In the genomic region with DNA sequence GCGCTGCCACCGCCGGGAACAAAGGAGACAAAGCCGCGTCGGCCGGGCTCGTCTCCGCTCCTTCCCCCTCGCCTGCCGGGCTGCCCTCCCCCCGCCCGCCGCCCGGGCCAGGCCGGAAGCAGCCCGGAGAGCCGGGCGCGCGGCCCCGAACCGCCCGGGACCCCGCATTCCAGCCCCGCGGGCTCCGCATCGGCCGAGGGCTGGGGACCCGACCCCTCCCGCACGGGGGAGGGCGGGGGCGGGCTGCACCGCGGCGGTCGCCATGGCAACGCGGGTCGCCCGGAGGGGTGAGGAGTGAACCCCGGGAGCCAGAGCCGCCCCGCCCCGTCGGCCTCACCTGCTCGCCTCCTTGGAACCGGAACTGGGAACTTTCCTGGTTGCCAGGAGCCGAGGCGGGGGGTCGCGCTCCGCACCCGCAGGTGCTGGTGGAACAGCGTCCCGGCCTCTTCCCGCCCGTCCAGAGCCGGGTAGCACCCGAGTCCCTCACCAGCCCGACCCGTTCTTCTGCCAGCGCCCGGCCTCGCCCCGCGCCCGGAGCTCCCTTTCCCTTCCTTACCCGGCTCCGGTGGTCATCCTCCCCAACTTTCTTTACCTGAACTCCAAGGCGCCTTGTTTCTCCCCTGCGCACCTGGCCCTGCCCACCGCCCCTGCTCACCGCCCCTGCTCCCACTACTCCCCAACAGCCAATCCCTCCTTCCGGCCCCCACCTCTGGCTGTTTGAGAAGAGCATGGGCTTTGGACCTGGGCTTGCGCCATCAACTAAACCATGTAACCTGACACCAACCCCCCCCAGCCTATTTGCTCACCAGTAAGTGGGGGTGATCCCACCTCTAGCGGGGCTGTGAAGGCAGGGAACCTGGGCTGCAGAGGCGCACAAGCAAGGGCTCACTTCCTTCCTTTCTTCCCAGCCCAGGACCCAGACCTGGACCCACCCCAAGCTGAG, we compare ENCODE assay signal across 1 cellular context.
A peak's percentile ranks its signal among the peaks of the same experiment; 100 is the strongest.
TF ChIP-seq lines count a peak whose summit lies in the region.

A gene with protein sequence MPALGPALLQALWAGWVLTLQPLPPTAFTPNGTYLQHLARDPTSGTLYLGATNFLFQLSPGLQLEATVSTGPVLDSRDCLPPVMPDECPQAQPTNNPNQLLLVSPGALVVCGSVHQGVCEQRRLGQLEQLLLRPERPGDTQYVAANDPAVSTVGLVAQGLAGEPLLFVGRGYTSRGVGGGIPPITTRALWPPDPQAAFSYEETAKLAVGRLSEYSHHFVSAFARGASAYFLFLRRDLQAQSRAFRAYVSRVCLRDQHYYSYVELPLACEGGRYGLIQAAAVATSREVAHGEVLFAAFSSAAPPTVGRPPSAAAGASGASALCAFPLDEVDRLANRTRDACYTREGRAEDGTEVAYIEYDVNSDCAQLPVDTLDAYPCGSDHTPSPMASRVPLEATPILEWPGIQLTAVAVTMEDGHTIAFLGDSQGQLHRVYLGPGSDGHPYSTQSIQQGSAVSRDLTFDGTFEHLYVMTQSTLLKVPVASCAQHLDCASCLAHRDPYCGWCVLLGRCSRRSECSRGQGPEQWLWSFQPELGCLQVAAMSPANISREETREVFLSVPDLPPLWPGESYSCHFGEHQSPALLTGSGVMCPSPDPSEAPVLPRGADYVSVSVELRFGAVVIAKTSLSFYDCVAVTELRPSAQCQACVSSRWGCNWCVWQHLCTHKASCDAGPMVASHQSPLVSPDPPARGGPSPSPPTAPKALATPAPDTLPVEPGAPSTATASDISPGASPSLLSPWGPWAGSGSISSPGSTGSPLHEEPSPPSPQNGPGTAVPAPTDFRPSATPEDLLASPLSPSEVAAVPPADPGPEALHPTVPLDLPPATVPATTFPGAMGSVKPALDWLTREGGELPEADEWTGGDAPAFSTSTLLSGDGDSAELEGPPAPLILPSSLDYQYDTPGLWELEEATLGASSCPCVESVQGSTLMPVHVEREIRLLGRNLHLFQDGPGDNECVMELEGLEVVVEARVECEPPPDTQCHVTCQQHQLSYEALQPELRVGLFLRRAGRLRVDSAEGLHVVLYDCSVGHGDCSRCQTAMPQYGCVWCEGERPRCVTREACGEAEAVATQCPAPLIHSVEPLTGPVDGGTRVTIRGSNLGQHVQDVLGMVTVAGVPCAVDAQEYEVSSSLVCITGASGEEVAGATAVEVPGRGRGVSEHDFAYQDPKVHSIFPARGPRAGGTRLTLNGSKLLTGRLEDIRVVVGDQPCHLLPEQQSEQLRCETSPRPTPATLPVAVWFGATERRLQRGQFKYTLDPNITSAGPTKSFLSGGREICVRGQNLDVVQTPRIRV (N-terminal part only) (minus strand): TSS at position 671 of the 943 bp plus-strand sequence. CDS start 5,475 bp downstream, outside the sequence.

TF ChIP-seq in HepG2, 621 proteins besides CTCF, POLR2A, EP300 and RAD21 (continued from another document and continues in another):
- TF ChIP-seq, protein P1, sequence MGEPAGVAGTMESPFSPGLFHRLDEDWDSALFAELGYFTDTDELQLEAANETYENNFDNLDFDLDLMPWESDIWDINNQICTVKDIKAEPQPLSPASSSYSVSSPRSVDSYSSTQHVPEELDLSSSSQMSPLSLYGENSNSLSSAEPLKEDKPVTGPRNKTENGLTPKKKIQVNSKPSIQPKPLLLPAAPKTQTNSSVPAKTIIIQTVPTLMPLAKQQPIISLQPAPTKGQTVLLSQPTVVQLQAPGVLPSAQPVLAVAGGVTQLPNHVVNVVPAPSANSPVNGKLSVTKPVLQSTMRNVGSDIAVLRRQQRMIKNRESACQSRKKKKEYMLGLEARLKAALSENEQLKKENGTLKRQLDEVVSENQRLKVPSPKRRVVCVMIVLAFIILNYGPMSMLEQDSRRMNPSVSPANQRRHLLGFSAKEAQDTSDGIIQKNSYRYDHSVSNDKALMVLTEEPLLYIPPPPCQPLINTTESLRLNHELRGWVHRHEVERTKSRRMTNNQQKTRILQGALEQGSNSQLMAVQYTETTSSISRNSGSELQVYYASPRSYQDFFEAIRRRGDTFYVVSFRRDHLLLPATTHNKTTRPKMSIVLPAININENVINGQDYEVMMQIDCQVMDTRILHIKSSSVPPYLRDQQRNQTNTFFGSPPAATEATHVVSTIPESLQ (CRISPR knock-in tag; conservative IDR thresholded peaks at IDR 0.05) = no peak
- TF ChIP-seq, protein P2, sequence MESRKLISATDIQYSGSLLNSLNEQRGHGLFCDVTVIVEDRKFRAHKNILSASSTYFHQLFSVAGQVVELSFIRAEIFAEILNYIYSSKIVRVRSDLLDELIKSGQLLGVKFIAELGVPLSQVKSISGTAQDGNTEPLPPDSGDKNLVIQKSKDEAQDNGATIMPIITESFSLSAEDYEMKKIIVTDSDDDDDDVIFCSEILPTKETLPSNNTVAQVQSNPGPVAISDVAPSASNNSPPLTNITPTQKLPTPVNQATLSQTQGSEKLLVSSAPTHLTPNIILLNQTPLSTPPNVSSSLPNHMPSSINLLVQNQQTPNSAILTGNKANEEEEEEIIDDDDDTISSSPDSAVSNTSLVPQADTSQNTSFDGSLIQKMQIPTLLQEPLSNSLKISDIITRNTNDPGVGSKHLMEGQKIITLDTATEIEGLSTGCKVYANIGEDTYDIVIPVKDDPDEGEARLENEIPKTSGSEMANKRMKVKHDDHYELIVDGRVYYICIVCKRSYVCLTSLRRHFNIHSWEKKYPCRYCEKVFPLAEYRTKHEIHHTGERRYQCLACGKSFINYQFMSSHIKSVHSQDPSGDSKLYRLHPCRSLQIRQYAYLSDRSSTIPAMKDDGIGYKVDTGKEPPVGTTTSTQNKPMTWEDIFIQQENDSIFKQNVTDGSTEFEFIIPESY (CRISPR knock-in tag; IDR thresholded peaks at IDR 0.05) = no peak
- TF ChIP-seq MZF1 (CRISPR knock-in tag; IDR thresholded peaks at IDR 0.05; ENCODE audit: borderline replicate concordance) (no peak), HNRNPL (IDR thresholded peaks at IDR 0.05; ENCODE audit: low read depth, low read length) (peak; percentile 84), HNRNPLL (IDR thresholded peaks at IDR 0.05; ENCODE audit: low read depth, low read length, poor library complexity, severe bottlenecking) (peak; percentile 80), ZNF33A (CRISPR knock-in tag; IDR thresholded peaks at IDR 0.05; ENCODE audit: borderline replicate concordance) (no peak), RBM39 (IDR thresholded peaks at IDR 0.05; ENCODE audit: low read depth, low read length, poor library complexity, severe bottlenecking) (peak; percentile 83), ZSCAN31 (CRISPR knock-in tag; IDR thresholded peaks at IDR 0.05; ENCODE audit: low read depth) (peak; percentile 72), ZNF850 (CRISPR knock-in tag; conservative IDR thresholded peaks at IDR 0.05) (0 out of 2 replicates have a peak, but pooled peaks have one; percentile 17), CHCHD3 (CRISPR knock-in tag; IDR thresholded peaks at IDR 0.05) (no peak), ZNF136 (CRISPR knock-in tag; IDR thresholded peaks at IDR 0.05; ENCODE audit: low read depth) (peak; percentile 54; the same call in 1 of the 2 replicates), NFKBIZ (CRISPR knock-in tag; IDR thresholded peaks at IDR 0.05) (peak; percentile 81; the same call in 1 of the 2 replicates), ZNF615 (CRISPR knock-in tag; IDR thresholded peaks at IDR 0.05; ENCODE audit: borderline replicate concordance) (no peak), GTF3A (CRISPR knock-in tag; conservative IDR thresholded peaks at IDR 0.05) (0 out of 2 replicates have a peak, but pooled peaks have one; percentile 41), ZNF10 (CRISPR knock-in tag; IDR thresholded peaks at IDR 0.05; ENCODE audit: borderline replicate concordance, low read depth) (no peak), KDM4B (CRISPR knock-in tag; IDR thresholded peaks at IDR 0.05) (no peak), ZNF101 (CRISPR knock-in tag; IDR thresholded peaks at IDR 0.05; ENCODE audit: borderline replicate concordance, low read depth) (peak; percentile 88; the same call in 1 of the 2 replicates), HMG20A (CRISPR knock-in tag; IDR thresholded peaks at IDR 0.05; ENCODE audit: borderline replicate concordance) (peak; percentile 53; the same call in 1 of the 2 replicates), ZNF235 (CRISPR knock-in tag; IDR thresholded peaks at IDR 0.05; ENCODE audit: borderline replicate concordance) (0 out of 2 replicates have a peak, but pooled peaks have one; percentile 64), MTA3 (CRISPR knock-in tag; IDR thresholded peaks at IDR 0.05) (no peak), ZNF703 (CRISPR knock-in tag; IDR thresholded peaks at IDR 0.05; ENCODE audit: borderline replicate concordance) (no peak), ZNF619 (CRISPR knock-in tag; IDR thresholded peaks at IDR 0.05) (peak; percentile 69; the same call in 1 of the 2 replicates), ZNF124 (CRISPR knock-in tag; IDR thresholded peaks at IDR 0.05) (no peak), SP1 (IDR thresholded peaks at IDR 0.05) (no peak), SP1 (CRISPR knock-in tag; IDR thresholded peaks at IDR 0.05) (no peak; the same call in 1 of the 2 replicates), ZNF879 (CRISPR knock-in tag; IDR thresholded peaks at IDR 0.05) (no peak), ZNF329 (CRISPR knock-in tag; IDR thresholded peaks at IDR 0.05; ENCODE audit: low read depth) (no peak), CREB1 (IDR thresholded peaks at IDR 0.05) (no peak), CREB1 (CRISPR knock-in tag; IDR thresholded peaks at IDR 0.05) (peak; percentile 87), ZNF292 (CRISPR knock-in tag; IDR thresholded peaks at IDR 0.05; ENCODE audit: borderline replicate concordance, low read depth) (peak; percentile 79; the same call in 1 of the 2 replicates), KMT2A (CRISPR knock-in tag; IDR thresholded peaks at IDR 0.05) (peak; percentile 72; the same call in 1 of the 2 replicates)
- TF ChIP-seq, protein P3, sequence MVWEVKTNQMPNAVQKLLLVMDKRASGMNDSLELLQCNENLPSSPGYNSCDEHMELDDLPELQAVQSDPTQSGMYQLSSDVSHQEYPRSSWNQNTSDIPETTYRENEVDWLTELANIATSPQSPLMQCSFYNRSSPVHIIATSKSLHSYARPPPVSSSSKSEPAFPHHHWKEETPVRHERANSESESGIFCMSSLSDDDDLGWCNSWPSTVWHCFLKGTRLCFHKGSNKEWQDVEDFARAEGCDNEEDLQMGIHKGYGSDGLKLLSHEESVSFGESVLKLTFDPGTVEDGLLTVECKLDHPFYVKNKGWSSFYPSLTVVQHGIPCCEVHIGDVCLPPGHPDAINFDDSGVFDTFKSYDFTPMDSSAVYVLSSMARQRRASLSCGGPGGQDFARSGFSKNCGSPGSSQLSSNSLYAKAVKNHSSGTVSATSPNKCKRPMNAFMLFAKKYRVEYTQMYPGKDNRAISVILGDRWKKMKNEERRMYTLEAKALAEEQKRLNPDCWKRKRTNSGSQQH (CRISPR knock-in tag; IDR thresholded peaks at IDR 0.05; ENCODE audit: low read depth) = no peak; the same call in 1 of the 2 replicates
- TF ChIP-seq, protein P4, sequence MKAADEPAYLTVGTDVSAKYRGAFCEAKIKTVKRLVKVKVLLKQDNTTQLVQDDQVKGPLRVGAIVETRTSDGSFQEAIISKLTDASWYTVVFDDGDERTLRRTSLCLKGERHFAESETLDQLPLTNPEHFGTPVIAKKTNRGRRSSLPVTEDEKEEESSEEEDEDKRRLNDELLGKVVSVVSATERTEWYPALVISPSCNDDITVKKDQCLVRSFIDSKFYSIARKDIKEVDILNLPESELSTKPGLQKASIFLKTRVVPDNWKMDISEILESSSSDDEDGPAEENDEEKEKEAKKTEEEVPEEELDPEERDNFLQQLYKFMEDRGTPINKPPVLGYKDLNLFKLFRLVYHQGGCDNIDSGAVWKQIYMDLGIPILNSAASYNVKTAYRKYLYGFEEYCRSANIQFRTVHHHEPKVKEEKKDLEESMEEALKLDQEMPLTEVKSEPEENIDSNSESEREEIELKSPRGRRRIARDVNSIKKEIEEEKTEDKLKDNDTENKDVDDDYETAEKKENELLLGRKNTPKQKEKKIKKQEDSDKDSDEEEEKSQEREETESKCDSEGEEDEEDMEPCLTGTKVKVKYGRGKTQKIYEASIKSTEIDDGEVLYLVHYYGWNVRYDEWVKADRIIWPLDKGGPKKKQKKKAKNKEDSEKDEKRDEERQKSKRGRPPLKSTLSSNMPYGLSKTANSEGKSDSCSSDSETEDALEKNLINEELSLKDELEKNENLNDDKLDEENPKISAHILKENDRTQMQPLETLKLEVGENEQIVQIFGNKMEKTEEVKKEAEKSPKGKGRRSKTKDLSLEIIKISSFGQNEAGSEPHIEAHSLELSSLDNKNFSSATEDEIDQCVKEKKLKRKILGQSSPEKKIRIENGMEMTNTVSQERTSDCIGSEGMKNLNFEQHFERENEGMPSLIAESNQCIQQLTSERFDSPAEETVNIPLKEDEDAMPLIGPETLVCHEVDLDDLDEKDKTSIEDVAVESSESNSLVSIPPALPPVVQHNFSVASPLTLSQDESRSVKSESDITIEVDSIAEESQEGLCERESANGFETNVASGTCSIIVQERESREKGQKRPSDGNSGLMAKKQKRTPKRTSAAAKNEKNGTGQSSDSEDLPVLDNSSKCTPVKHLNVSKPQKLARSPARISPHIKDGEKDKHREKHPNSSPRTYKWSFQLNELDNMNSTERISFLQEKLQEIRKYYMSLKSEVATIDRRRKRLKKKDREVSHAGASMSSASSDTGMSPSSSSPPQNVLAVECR (CRISPR knock-in tag; IDR thresholded peaks at IDR 0.05; ENCODE audit: borderline replicate concordance) = peak; percentile 85; the same call in 1 of the 2 replicates
- TF ChIP-seq, protein P5, sequence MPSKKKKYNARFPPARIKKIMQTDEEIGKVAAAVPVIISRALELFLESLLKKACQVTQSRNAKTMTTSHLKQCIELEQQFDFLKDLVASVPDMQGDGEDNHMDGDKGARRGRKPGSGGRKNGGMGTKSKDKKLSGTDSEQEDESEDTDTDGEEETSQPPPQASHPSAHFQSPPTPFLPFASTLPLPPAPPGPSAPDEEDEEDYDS (CRISPR knock-in tag; IDR thresholded peaks at IDR 0.05) = peak; percentile 76; the same call in 1 of the 2 replicates
- TF ChIP-seq, protein P6, sequence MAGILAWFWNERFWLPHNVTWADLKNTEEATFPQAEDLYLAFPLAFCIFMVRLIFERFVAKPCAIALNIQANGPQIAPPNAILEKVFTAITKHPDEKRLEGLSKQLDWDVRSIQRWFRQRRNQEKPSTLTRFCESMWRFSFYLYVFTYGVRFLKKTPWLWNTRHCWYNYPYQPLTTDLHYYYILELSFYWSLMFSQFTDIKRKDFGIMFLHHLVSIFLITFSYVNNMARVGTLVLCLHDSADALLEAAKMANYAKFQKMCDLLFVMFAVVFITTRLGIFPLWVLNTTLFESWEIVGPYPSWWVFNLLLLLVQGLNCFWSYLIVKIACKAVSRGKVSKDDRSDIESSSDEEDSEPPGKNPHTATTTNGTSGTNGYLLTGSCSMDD (CRISPR knock-in tag; IDR thresholded peaks at IDR 0.05) = no peak
- TF ChIP-seq, protein P7, sequence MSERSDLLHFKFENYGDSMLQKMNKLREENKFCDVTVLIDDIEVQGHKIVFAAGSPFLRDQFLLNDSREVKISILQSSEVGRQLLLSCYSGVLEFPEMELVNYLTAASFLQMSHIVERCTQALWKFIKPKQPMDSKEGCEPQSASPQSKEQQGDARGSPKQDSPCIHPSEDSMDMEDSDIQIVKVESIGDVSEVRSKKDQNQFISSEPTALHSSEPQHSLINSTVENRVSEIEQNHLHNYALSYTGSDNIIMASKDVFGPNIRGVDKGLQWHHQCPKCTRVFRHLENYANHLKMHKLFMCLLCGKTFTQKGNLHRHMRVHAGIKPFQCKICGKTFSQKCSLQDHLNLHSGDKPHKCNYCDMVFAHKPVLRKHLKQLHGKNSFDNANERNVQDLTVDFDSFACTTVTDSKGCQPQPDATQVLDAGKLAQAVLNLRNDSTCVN (CRISPR knock-in tag; IDR thresholded peaks at IDR 0.05; ENCODE audit: borderline replicate concordance) = 0 out of 2 replicates have a peak, but pooled peaks have one; percentile 12
